ENCODE assay signal across 34 cellular contexts in the genomic region with DNA sequence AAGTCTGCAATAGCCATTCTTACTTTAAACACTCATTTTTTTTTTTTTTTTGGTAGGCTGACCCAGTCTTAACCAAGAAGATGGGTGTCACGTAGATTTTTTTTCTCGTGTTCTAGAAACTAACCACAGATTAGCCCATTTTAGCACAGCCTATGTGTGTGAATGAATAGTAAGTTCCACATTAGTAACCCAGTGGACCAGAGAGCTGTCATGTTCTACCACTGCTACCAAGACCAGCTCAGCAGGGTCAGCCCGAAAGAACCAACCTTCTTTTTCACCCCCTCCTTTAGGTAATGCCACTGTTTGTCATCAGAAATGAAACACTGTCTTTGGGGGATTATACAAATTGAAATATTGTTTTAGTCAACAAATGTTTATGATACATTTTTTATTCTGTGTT.
"Had no signal": no experiment of that assay in that cellular context is flagged by ENCODE, and none has a peak within 500 bp of the region (broad histone marks: within the 10 kb centered on the region; RNA-seq: fewer than 3 reads in every experiment).

No MANE protein-coding gene starts in this region.

- H3K4me2 ChIP-seq: KMS-11 had no signal

- H3K27me3 ChIP-seq: MG63 had no signal

- H3K27ac ChIP-seq: KMS-11 had no signal

- H3K4me3 ChIP-seq: MG63 had no signal

- H3K9ac ChIP-seq: KMS-11 had no signal

- H3K9me3 ChIP-seq: MG63 had no signal

- H3K36me3 ChIP-seq: MG63 had no signal

- DNase-seq: Karpas-422, Kasumi-1, MG63, MM.1S, MV-4-11, NCI-H1048, NCI-H1092, NCI-H1092 treated with DMSO at 0.1 percent for 48 hours, NCI-H1105, NCI-H1105 treated with DMSO at 0.1 percent for 48 hours, NCI-H1417, NCI-H1417 treated with DMSO at 0.1 percent for 48 hours, NCI-H1436, NCI-H1436 treated with DMSO at 0.1 percent for 48 hours, NCI-H146, NCI-H1694, NCI-H1694 treated with DMSO at 0.1 percent for 48 hours, NCI-H187, NCI-H187 treated with DMSO at 0.1 percent for 48 hours, NCI-H1930, NCI-H2029, NCI-H2029 treated with DMSO at 0.1 percent for 48 hours, NCI-H2081, NCI-H2081 treated with DMSO at 0.1 percent for 48 hours, NCI-H2107, NCI-H2171, NCI-H2171 treated with DMSO at 0.1 percent for 48 hours, NCI-H2227 treated with DMSO at 0.1 percent for 48 hours, NCI-H226, NCI-H345, NCI-H446, NCI-H446 treated with DMSO at 0.1 percent for 48 hours, NCI-H510A had no signal
